29 cellular contexts compared by ENCODE assay signal in genomic region chr9:9275656-9276055, GRCh38.
"Had no signal": no experiment of that assay in that cellular context is flagged by ENCODE, and none has a peak within 500 bp of the region (broad histone marks: within the 10 kb centered on the region; RNA-seq: fewer than 3 reads in every experiment).

No MANE protein-coding gene starts in this region.

- FAIRE-seq: bronchial epithelial cell had no signal

- H3K4me3 Mint-ChIP-seq: activated B cell treated with CpG ODN at 0.5 μM for 24 hours; activated CD8-positive, alpha-beta memory T cell treated with anti-CD3 and anti-CD28 coated beads, Interleukin-2, amount 10 ng/mL, durations not matched to agents 7 days and 5 days; activated CD8-positive, alpha-beta T cell treated with anti-CD3 and anti-CD28 coated beads, Interleukin-2, amount 10 ng/mL, durations not matched to agents 7 days and 5 days; activated naive CD4-positive, alpha-beta T cell treated with anti-CD3 and anti-CD28 coated beads, Interleukin-2, amount 10 ng/mL, durations not matched to agents 7 days and 5 days; activated naive CD8-positive, alpha-beta T cell treated with anti-CD3 and anti-CD28 coated beads, Interleukin-2, amount 10 ng/mL, durations not matched to agents 7 days and 5 days; activated T-cell treated with anti-CD3 and anti-CD28 coated beads, Interleukin-2, amount 50 U/mL, for 72 hours; central memory CD8-positive, alpha-beta T cell; dendritic cell treated with granulocyte-macrophage colony-stimulating factor and Interleukin-4, amounts not matched to agents 40 ng/mL and 50 ng/mL, for 4 days; endodermal cell; T-helper 17 cell; T-helper 2 cell treated with Interferon-gamma antibody and Interleukin-4, amounts not matched to agents 5 μg/mL and 100 μg/mL, for 36 hours had no signal

- H3K4me1 Mint-ChIP-seq: activated B cell treated with CpG ODN at 0.5 μM for 24 hours; activated CD8-positive, alpha-beta memory T cell treated with anti-CD3 and anti-CD28 coated beads, Interleukin-2, amount 10 ng/mL, durations not matched to agents 7 days and 5 days; activated naive CD4-positive, alpha-beta T cell treated with anti-CD3 and anti-CD28 coated beads, Interleukin-2, amount 10 ng/mL, durations not matched to agents 7 days and 5 days; activated naive CD8-positive, alpha-beta T cell treated with anti-CD3 and anti-CD28 coated beads, Interleukin-2, amount 10 ng/mL, durations not matched to agents 7 days and 5 days; central memory CD8-positive, alpha-beta T cell; endodermal cell; T-helper 17 cell had no signal

- H3K36me3 Mint-ChIP-seq: activated CD8-positive, alpha-beta memory T cell treated with anti-CD3 and anti-CD28 coated beads, Interleukin-2, amount 10 ng/mL, durations not matched to agents 7 days and 5 days; activated naive CD4-positive, alpha-beta T cell treated with anti-CD3 and anti-CD28 coated beads, Interleukin-2, amount 10 ng/mL, durations not matched to agents 7 days and 5 days; activated naive CD4-positive, alpha-beta T cell treated with anti-CD3 and anti-CD28 coated beads, Interleukin-2, amount 50 U/mL, for 72 hours; activated naive CD8-positive, alpha-beta T cell treated with anti-CD3 and anti-CD28 coated beads, Interleukin-2, amount 10 ng/mL, durations not matched to agents 7 days and 5 days had no signal

- H3K9me3 Mint-ChIP-seq: activated B cell treated with CpG ODN at 0.5 μM for 24 hours; activated naive CD4-positive, alpha-beta T cell treated with anti-CD3 and anti-CD28 coated beads, Interleukin-2, amount 10 ng/mL, durations not matched to agents 7 days and 5 days; activated naive CD8-positive, alpha-beta T cell treated with anti-CD3 and anti-CD28 coated beads, Interleukin-2, amount 10 ng/mL, durations not matched to agents 7 days and 5 days; dendritic cell treated with granulocyte-macrophage colony-stimulating factor and Interleukin-4, amounts not matched to agents 40 ng/mL and 50 ng/mL, for 4 days; endodermal cell had no signal

- DNase-seq: activated B cell treated with CpG ODN at 0.5 μM for 24 hours; activated CD4-positive, alpha-beta T cell treated with anti-CD3 and anti-CD28 coated beads for 48 hours; activated CD4-positive, alpha-beta T cell treated with anti-CD3 and anti-CD28 coated beads, Interleukin-2, amount 50 U/mL, for 1 hour; activated CD4-positive, alpha-beta T cell treated with anti-CD3 and anti-CD28 coated beads, Interleukin-2, amount 50 U/mL, for 48 hours; activated CD8-positive, alpha-beta memory T cell treated with anti-CD3 and anti-CD28 coated beads, Interleukin-2, amount 10 ng/mL, durations not matched to agents 7 days and 5 days; activated CD8-positive, alpha-beta memory T cell treated with anti-CD3 and anti-CD28 coated beads, Interleukin-2, amount 50 U/mL, for 4 hours; activated CD8-positive, alpha-beta T cell treated with anti-CD3 and anti-CD28 coated beads, Interleukin-2, amount 10 ng/mL, durations not matched to agents 7 days and 5 days; activated gamma-delta T cell; activated naive CD4-positive, alpha-beta T cell; activated naive CD4-positive, alpha-beta T cell treated with anti-CD3 and anti-CD28 coated beads, Interleukin-2, amount 10 ng/mL, durations not matched to agents 7 days and 5 days; activated naive CD8-positive, alpha-beta T cell treated with anti-CD3 and anti-CD28 coated beads, Interleukin-2, amount 10 ng/mL, durations not matched to agents 7 days and 5 days; activated T-cell treated with anti-CD3 and anti-CD28 coated beads, Interleukin-2, amount 50 U/mL, for 1 hour; activated T-cell treated with anti-CD3 and anti-CD28 coated beads, Interleukin-2, amount 50 U/mL, for 72 hours; brain microvascular endothelial cell; effector memory CD4-positive, alpha-beta T cell; endodermal cell; foreskin fibroblast; gastrocnemius medialis; glutamatergic neuron; heart left ventricle; T-helper 1 cell; T-helper 17 cell; T1000; WERI-Rb-1 had no signal

- H3K27ac Mint-ChIP-seq: activated B cell treated with CpG ODN at 0.5 μM for 24 hours; activated CD8-positive, alpha-beta memory T cell treated with anti-CD3 and anti-CD28 coated beads, Interleukin-2, amount 10 ng/mL, durations not matched to agents 7 days and 5 days; activated CD8-positive, alpha-beta T cell treated with anti-CD3 and anti-CD28 coated beads, Interleukin-2, amount 10 ng/mL, durations not matched to agents 7 days and 5 days; activated naive CD4-positive, alpha-beta T cell treated with anti-CD3 and anti-CD28 coated beads, Interleukin-2, amount 10 ng/mL, durations not matched to agents 7 days and 5 days; activated naive CD4-positive, alpha-beta T cell treated with anti-CD3 and anti-CD28 coated beads, Interleukin-2, amount 50 U/mL, for 72 hours; activated naive CD8-positive, alpha-beta T cell treated with anti-CD3 and anti-CD28 coated beads, Interleukin-2, amount 10 ng/mL, durations not matched to agents 7 days and 5 days; activated T-cell treated with anti-CD3 and anti-CD28 coated beads, Interleukin-2, amount 50 U/mL, for 72 hours; dendritic cell treated with granulocyte-macrophage colony-stimulating factor and Interleukin-4, amounts not matched to agents 40 ng/mL and 50 ng/mL, for 4 days; endodermal cell; T-helper 17 cell; T-helper 2 cell treated with Interferon-gamma antibody and Interleukin-4, amounts not matched to agents 5 μg/mL and 100 μg/mL, for 36 hours had no signal

- H3K27me3 Mint-ChIP-seq: activated B cell treated with CpG ODN at 0.5 μM for 24 hours; activated CD8-positive, alpha-beta memory T cell treated with anti-CD3 and anti-CD28 coated beads, Interleukin-2, amount 10 ng/mL, durations not matched to agents 7 days and 5 days; activated naive CD4-positive, alpha-beta T cell treated with anti-CD3 and anti-CD28 coated beads, Interleukin-2, amount 10 ng/mL, durations not matched to agents 7 days and 5 days; activated naive CD8-positive, alpha-beta T cell treated with anti-CD3 and anti-CD28 coated beads, Interleukin-2, amount 10 ng/mL, durations not matched to agents 7 days and 5 days; central memory CD8-positive, alpha-beta T cell; dendritic cell treated with granulocyte-macrophage colony-stimulating factor and Interleukin-4, amounts not matched to agents 40 ng/mL and 50 ng/mL, for 4 days; T-helper 17 cell had no signal
